19 cellular contexts compared by ENCODE assay signal in genomic region chr13:98988782-98989181, GRCh38.
"Had no signal": no experiment of that assay in that cellular context is flagged by ENCODE, and none has a peak within 500 bp of the region (broad histone marks: within the 10 kb centered on the region; RNA-seq: fewer than 3 reads in every experiment).

No MANE protein-coding gene starts in this region.

- H3K27me3 Mint-ChIP-seq: memory B cell; stimulated activated memory B cell treated with anti-CD40 and anti-IgM and Interleukin-4, amounts not matched to agents 10 μg/mL and 1 μg/mL and 100 μg/mL, for 72 hours had no signal

- H3K27ac ChIP-seq: coronary artery, gastrocnemius medialis, pancreas, sigmoid colon, SK-N-MC, testis had no signal

- H3K4me1 ChIP-seq: pancreas had no signal

- H3K4me3 ChIP-seq: coronary artery, gastrocnemius medialis, pancreas, sigmoid colon, SK-N-MC, testis had no signal

- H3K9me3 Mint-ChIP-seq: activated T-cell treated with anti-CD3 and anti-CD28 coated beads, Interleukin-2, amount 50 U/mL, for 4 hours; memory B cell; natural killer cell; stimulated activated memory B cell treated with anti-CD40 and anti-IgM and Interleukin-4, amounts not matched to agents 10 μg/mL and 1 μg/mL and 100 μg/mL, for 72 hours had no signal

- H3K36me3 ChIP-seq: gastrocnemius medialis, pancreas, sigmoid colon had no signal

- ATAC-seq: gastrocnemius medialis; left ventricle myocardium superior; natural killer cell; stimulated activated memory B cell treated with anti-CD40 and anti-IgM and Interleukin-4, amounts not matched to agents 10 μg/mL and 1 μg/mL and 100 μg/mL, for 72 hours had no signal

- H3K9me3 ChIP-seq: gastrocnemius medialis, pancreas, sigmoid colon, testis had no signal

- H3K36me3 Mint-ChIP-seq: memory B cell; natural killer cell; stimulated activated memory B cell treated with anti-CD40 and anti-IgM and Interleukin-4, amounts not matched to agents 10 μg/mL and 1 μg/mL and 100 μg/mL, for 72 hours had no signal

- H3K27me3 ChIP-seq: gastrocnemius medialis, pancreas, sigmoid colon, testis had no signal

- H3K27ac Mint-ChIP-seq: memory B cell; natural killer cell; stimulated activated memory B cell treated with anti-CD40 and anti-IgM and Interleukin-4, amounts not matched to agents 10 μg/mL and 1 μg/mL and 100 μg/mL, for 72 hours had no signal

- H3K4me3 Mint-ChIP-seq: activated T-cell treated with anti-CD3 and anti-CD28 coated beads, Interleukin-2, amount 50 U/mL, for 4 hours; memory B cell; natural killer cell; stimulated activated memory B cell treated with anti-CD40 and anti-IgM and Interleukin-4, amounts not matched to agents 10 μg/mL and 1 μg/mL and 100 μg/mL, for 72 hours had no signal

- DNase-seq: activated CD4-positive, alpha-beta T cell treated with anti-CD3 and anti-CD28 coated beads for 4 hours; activated CD8-positive, alpha-beta memory T cell treated with anti-CD3 and anti-CD28 coated beads, Interleukin-2, amount 50 U/mL, for 4 hours; activated effector memory CD4-positive, alpha-beta T cell treated with Interleukin-2 at 50 U/mL for 16 hours; activated naive CD4-positive, alpha-beta T cell treated with anti-CD3 and anti-CD28 coated beads, Interleukin-2, amount 50 U/mL, for 16 hours; activated T-cell treated with anti-CD3 and anti-CD28 coated beads, Interleukin-2, amount 50 U/mL, for 4 hours; amygdala; central memory CD4-positive, alpha-beta T cell; gastrocnemius medialis; head of caudate nucleus; left ventricle myocardium superior; natural killer cell; pancreas; sigmoid colon; stimulated activated CD4-positive, alpha-beta T cell treated with anti-CD3 and anti-CD28 coated beads, Interleukin-4, amount 100 ng/mL, for 4 hours; testis had no signal
